In the genomic region with DNA sequence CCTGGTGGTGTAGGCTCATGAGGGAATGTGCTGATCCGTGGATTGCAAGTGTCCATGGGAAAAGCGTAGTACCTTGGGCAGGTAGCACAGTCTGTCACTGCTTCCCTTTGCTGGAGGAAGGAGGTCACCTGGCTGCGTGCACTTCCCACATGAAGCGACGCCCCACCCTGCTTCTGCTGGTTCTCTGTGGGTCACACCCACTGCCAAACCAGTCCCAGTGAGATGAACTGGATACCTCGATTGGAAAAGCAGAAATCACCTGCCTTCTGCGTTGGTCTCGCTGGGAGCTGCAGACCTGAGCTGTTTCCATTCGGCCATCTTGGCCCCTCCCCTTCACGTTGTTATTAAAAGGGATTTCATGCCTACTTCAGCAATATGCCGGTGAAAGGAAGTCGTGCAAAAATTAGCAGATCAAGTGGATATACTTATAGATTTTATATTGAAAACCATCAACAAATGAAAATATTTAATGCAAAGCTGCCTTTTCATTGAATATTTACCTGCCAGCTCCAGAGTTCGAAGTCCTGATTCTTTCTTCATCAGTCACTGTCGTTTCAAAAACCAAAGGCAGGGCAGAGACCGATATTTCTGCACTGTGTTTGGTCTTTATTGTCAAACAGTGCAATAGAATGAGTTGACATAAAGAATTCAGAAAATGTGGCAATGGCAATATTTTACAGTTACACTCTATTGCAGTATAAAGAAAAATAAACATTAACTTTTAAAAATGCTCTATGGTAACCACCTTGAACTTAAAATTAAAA, we compare ENCODE assay signal across 15 cellular contexts.
"Had no signal": no experiment of that assay in that cellular context is flagged by ENCODE, and none has a peak within 500 bp of the region (broad histone marks: within the 10 kb centered on the region; RNA-seq: fewer than 3 reads in every experiment).

No MANE protein-coding gene starts in this region.

- H3K27me3 Mint-ChIP-seq: activated CD4-positive, alpha-beta T cell treated with anti-CD3 and anti-CD28 coated beads, Interleukin-2, amount 10 ng/mL, durations not matched to agents 7 days and 5 days had no signal

- H3K4me1 ChIP-seq: tibial nerve had no signal

- DNase-seq: activated CD4-positive, alpha-beta T cell treated with anti-CD3 and anti-CD28 coated beads, Interleukin-2, amount 10 ng/mL, durations not matched to agents 7 days and 5 days; activated CD4-positive, CD25-positive, alpha-beta regulatory T cell; activated CD8-positive, alpha-beta memory T cell treated with anti-CD3 and anti-CD28 coated beads, Interleukin-2, amount 50 U/mL, for 48 hours; activated gamma-delta T cell; activated T-cell treated with anti-CD3 and anti-CD28 coated beads, Interleukin-2, amount 50 U/mL, for 72 hours; midbrain; naive B cell; ovary; stimulated activated CD4-positive, alpha-beta T cell treated with anti-CD3 and anti-CD28 coated beads, Interleukin-4, amount 100 ng/mL, for 4 hours; stimulated activated CD8-positive, alpha-beta memory T cell treated with anti-CD3 and anti-CD28 coated beads, Interleukin-4, amount 100 ng/mL, for 48 hours; stimulated activated naive CD4-positive, alpha-beta T cell treated with Interleukin-2 at 50 U/mL for 16 hours; substantia nigra had no signal

- H3K27me3 ChIP-seq: ovary, tibial nerve had no signal

- H3K36me3 ChIP-seq: ovary had no signal

- ATAC-seq: activated naive CD4-positive, alpha-beta T cell treated with anti-CD3 and anti-CD28 coated beads, Interleukin-2, amount 50 U/mL, for 72 hours had no signal

- H3K4me3 ChIP-seq: lung, ovary, tibial nerve had no signal

- H3K27ac Mint-ChIP-seq: activated CD4-positive, alpha-beta T cell treated with anti-CD3 and anti-CD28 coated beads, Interleukin-2, amount 10 ng/mL, durations not matched to agents 7 days and 5 days; activated naive CD4-positive, alpha-beta T cell treated with anti-CD3 and anti-CD28 coated beads, Interleukin-2, amount 50 U/mL, for 72 hours; activated T-cell treated with anti-CD3 and anti-CD28 coated beads, Interleukin-2, amount 50 U/mL, for 72 hours; naive B cell had no signal

- H3K4me1 Mint-ChIP-seq: activated CD4-positive, alpha-beta T cell treated with anti-CD3 and anti-CD28 coated beads, Interleukin-2, amount 10 ng/mL, durations not matched to agents 7 days and 5 days; naive B cell had no signal

- H3K4me3 Mint-ChIP-seq: activated CD4-positive, alpha-beta T cell treated with anti-CD3 and anti-CD28 coated beads, Interleukin-2, amount 10 ng/mL, durations not matched to agents 7 days and 5 days; activated T-cell treated with anti-CD3 and anti-CD28 coated beads, Interleukin-2, amount 50 U/mL, for 72 hours; naive B cell had no signal

- H3K27ac ChIP-seq: ovary, tibial nerve had no signal

- H3K9me3 ChIP-seq: ovary had no signal
